ENCODE assay signal across 14 cellular contexts in the genomic region with DNA sequence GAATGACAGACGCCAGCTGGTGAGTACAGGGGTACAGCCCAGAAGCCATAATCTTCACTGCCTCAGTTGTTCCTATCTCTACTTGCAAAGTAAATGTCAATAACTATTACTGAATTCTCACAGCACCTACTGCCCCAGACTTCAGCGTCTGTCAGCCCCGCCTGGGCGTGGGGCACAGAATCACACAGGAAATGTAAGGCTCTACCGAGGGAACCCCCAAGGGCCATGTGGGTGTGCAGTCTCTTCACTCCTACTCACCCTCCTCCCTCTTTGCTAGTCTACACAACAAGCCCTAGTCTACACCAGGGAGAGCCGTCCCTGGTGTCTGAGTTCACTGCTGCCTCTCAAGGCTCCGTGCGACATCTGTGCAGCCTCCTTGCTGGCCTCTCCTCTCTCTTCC.
"Had no signal": no experiment of that assay in that cellular context is flagged by ENCODE, and none has a peak within 500 bp of the region (broad histone marks: within the 10 kb centered on the region; RNA-seq: fewer than 3 reads in every experiment).

No MANE protein-coding gene starts in this region.

- H3K9me3 Mint-ChIP-seq: activated B cell treated with CpG ODN at 0.5 μM for 24 hours; activated T-cell treated with anti-CD3 and anti-CD28 coated beads, Interleukin-2, amount 50 U/mL, for 72 hours; T-helper 1 cell treated with Interleukin-12 subunit alpha and Interleukin-12 subunit beta and Interleukin-4 antibody, amounts not matched to agents 30 μg/mL and 1 μg/mL, for 36 hours had no signal

- DNase-seq: activated B cell treated with CpG ODN at 0.5 μM for 24 hours; activated CD4-positive, alpha-beta T cell treated with anti-CD3 and anti-CD28 coated beads, Interleukin-2, amount 50 U/mL, for 48 hours; activated naive CD4-positive, alpha-beta T cell treated with anti-CD3 and anti-CD28 coated beads, Interleukin-2, amount 50 U/mL, for 16 hours; activated T-cell treated with anti-CD3 and anti-CD28 coated beads, Interleukin-2, amount 50 U/mL, for 72 hours; amniotic stem cell; body of pancreas; central memory CD4-positive, alpha-beta T cell; cortex of kidney; effector memory CD4-positive, alpha-beta T cell; small intestine had no signal

- H3K4me3 Mint-ChIP-seq: activated B cell treated with CpG ODN at 0.5 μM for 24 hours; activated T-cell treated with anti-CD3 and anti-CD28 coated beads, Interleukin-2, amount 50 U/mL, for 72 hours had no signal

- H3K4me3 ChIP-seq: body of pancreas, gastroesophageal sphincter, right atrium auricular region had no signal

- H3K27ac Mint-ChIP-seq: activated B cell treated with CpG ODN at 0.5 μM for 24 hours; activated T-cell treated with anti-CD3 and anti-CD28 coated beads, Interleukin-2, amount 50 U/mL, for 72 hours; T-helper 1 cell treated with Interleukin-12 subunit alpha and Interleukin-12 subunit beta and Interleukin-4 antibody, amounts not matched to agents 30 μg/mL and 1 μg/mL, for 36 hours had no signal

- ATAC-seq: activated T-cell treated with anti-CD3 and anti-CD28 coated beads, Interleukin-2, amount 50 U/mL, for 72 hours; body of pancreas; gastroesophageal sphincter; SK-N-SH treated with all-trans-retinoic acid at 6 μM for 48 hours had no signal
